In the genomic region with DNA sequence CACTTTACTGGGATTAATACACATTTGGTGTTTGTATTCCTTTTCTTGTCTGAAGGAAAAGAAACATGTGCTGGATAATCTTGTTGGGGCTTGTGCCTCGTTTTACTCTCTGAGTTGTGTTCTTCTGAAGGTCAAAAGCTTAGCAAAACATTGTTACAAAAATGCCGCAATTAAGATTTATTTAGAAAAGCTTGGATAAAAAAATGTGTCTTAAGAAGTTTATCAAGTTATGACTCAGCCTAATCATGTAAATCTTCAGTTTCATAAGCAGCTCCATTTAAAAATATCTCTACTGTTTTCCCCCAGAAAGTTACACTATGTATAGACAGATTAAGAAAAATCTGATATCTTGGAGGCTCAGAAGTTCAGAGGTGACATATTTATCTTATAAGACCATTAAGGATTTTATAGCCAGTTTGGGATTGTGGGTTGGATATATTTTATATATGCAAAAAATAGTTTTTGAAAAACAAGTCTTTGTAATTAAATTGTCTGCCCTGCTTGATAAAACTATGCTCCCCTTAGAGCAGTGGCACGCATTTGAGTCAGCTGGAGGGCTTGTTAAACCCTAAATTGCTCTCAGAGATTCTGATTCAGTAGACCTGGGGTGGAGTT, we compare ENCODE assay signal across 18 cellular contexts. TPM values are rescaled to one million over a fixed set of nuclear protein-coding genes. Genes with fewer than 3 reads are reported as not detected.
"Had no signal": no experiment of that assay in that cellular context is flagged by ENCODE, and none has a peak within 500 bp of the region (broad histone marks: within the 10 kb centered on the region; RNA-seq: fewer than 3 reads in every experiment).

No MANE protein-coding gene starts in this region.

- H3K4me3 Mint-ChIP-seq: activated CD8-positive, alpha-beta T cell treated with anti-CD3 and anti-CD28 coated beads, Interleukin-2, amount 10 ng/mL, durations not matched to agents 7 days and 5 days; activated naive CD8-positive, alpha-beta T cell treated with anti-CD3 and anti-CD28 coated beads, Interleukin-2, amount 50 U/mL, for 24 hours; activated T-helper 1 cell treated with anti-CD3 and anti-CD28 coated beads, Interleukin-12 subunit alpha, Interleukin-12 subunit beta, Interleukin-2, Interleukin-4 antibody, amounts not matched to agents 30 ng/mL and 10 ng/mL and 1 ng/mL, durations not matched to agents 14 hours and 24 hours and 36 hours; central memory CD8-positive, alpha-beta T cell; dendritic cell treated with granulocyte-macrophage colony-stimulating factor and Interleukin-4, amounts not matched to agents 40 ng/mL and 50 ng/mL, for 4 days; neural crest cell; WTC11 had no signal

- DNase-seq: activated CD4-positive, alpha-beta T cell treated with anti-CD3 and anti-CD28 coated beads for 48 hours; activated CD8-positive, alpha-beta memory T cell treated with anti-CD3 and anti-CD28 coated beads, Interleukin-2, amount 50 U/mL, for 48 hours; activated CD8-positive, alpha-beta T cell treated with anti-CD3 and anti-CD28 coated beads, Interleukin-2, amount 10 ng/mL, durations not matched to agents 7 days and 5 days; activated naive CD4-positive, alpha-beta T cell; activated naive CD8-positive, alpha-beta T cell treated with anti-CD3 and anti-CD28 coated beads, Interleukin-2, amount 50 U/mL, for 24 hours; body of pancreas; heart left ventricle; left lung; sigmoid colon; stimulated activated CD4-positive, alpha-beta T cell treated with anti-CD3 and anti-CD28 coated beads, Interleukin-2, amount 100 ng/mL, for 24 hours; stimulated activated naive CD4-positive, alpha-beta T cell; upper lobe of right lung had no signal

- H3K4me1 ChIP-seq: body of pancreas, heart left ventricle, left lung, sigmoid colon, suprapubic skin, upper lobe of right lung had no signal

- H3K27me3 ChIP-seq: body of pancreas, heart left ventricle, left lung, sigmoid colon, suprapubic skin, upper lobe of right lung had no signal

- H3K36me3 ChIP-seq: heart left ventricle, left lung, sigmoid colon, suprapubic skin, upper lobe of right lung had no signal

- H3K27ac Mint-ChIP-seq: activated CD8-positive, alpha-beta T cell treated with anti-CD3 and anti-CD28 coated beads, Interleukin-2, amount 10 ng/mL, durations not matched to agents 7 days and 5 days; activated naive CD8-positive, alpha-beta T cell treated with anti-CD3 and anti-CD28 coated beads, Interleukin-2, amount 50 U/mL, for 24 hours; activated T-helper 1 cell treated with anti-CD3 and anti-CD28 coated beads, Interleukin-12 subunit alpha, Interleukin-12 subunit beta, Interleukin-2, Interleukin-4 antibody, amounts not matched to agents 30 ng/mL and 10 ng/mL and 1 ng/mL, durations not matched to agents 14 hours and 24 hours and 36 hours; dendritic cell treated with granulocyte-macrophage colony-stimulating factor and Interleukin-4, amounts not matched to agents 40 ng/mL and 50 ng/mL, for 4 days; WTC11 had no signal

- H3K9me3 ChIP-seq: body of pancreas, heart left ventricle, left lung, sigmoid colon, suprapubic skin, upper lobe of right lung had no signal

- H3K4me3 ChIP-seq: body of pancreas, heart left ventricle, left lung, sigmoid colon, suprapubic skin, upper lobe of right lung had no signal

- H3K4me1 Mint-ChIP-seq: central memory CD8-positive, alpha-beta T cell had no signal

- H3K9me3 Mint-ChIP-seq: activated naive CD8-positive, alpha-beta T cell treated with anti-CD3 and anti-CD28 coated beads, Interleukin-2, amount 50 U/mL, for 24 hours; activated T-helper 1 cell treated with anti-CD3 and anti-CD28 coated beads, Interleukin-12 subunit alpha, Interleukin-12 subunit beta, Interleukin-2, Interleukin-4 antibody, amounts not matched to agents 30 ng/mL and 10 ng/mL and 1 ng/mL, durations not matched to agents 14 hours and 24 hours and 36 hours; central memory CD8-positive, alpha-beta T cell; dendritic cell treated with granulocyte-macrophage colony-stimulating factor and Interleukin-4, amounts not matched to agents 40 ng/mL and 50 ng/mL, for 4 days; neural crest cell had no signal

- ATAC-seq: activated CD8-positive, alpha-beta T cell treated with anti-CD3 and anti-CD28 coated beads, Interleukin-2, amount 10 ng/mL, durations not matched to agents 7 days and 5 days; activated naive CD8-positive, alpha-beta T cell treated with anti-CD3 and anti-CD28 coated beads, Interleukin-2, amount 50 U/mL, for 24 hours; body of pancreas; heart left ventricle; left lung; upper lobe of right lung had no signal

- H3K27ac ChIP-seq: body of pancreas, heart left ventricle, left lung, sigmoid colon, suprapubic skin, upper lobe of right lung had no signal

- H3K36me3 Mint-ChIP-seq: WTC11 had no signal

RNA-seq across cellular contexts. Expression of a gene that starts 56.5 kb away (rescaled TPM):
- total RNA-seq: activated CD8-positive, alpha-beta T cell treated with anti-CD3 and anti-CD28 coated beads, Interleukin-2, amount 10 ng/mL, durations not matched to agents 7 days and 5 days; activated T-helper 1 cell treated with anti-CD3 and anti-CD28 coated beads, Interleukin-12 subunit alpha, Interleukin-12 subunit beta, Interleukin-2, Interleukin-4 antibody, amounts not matched to agents 30 ng/mL and 10 ng/mL and 1 ng/mL, durations not matched to agents 14 hours and 24 hours and 36 hours had no signal
